Comparison of ENCODE assay signal across 8 cellular contexts in the genomic region with DNA sequence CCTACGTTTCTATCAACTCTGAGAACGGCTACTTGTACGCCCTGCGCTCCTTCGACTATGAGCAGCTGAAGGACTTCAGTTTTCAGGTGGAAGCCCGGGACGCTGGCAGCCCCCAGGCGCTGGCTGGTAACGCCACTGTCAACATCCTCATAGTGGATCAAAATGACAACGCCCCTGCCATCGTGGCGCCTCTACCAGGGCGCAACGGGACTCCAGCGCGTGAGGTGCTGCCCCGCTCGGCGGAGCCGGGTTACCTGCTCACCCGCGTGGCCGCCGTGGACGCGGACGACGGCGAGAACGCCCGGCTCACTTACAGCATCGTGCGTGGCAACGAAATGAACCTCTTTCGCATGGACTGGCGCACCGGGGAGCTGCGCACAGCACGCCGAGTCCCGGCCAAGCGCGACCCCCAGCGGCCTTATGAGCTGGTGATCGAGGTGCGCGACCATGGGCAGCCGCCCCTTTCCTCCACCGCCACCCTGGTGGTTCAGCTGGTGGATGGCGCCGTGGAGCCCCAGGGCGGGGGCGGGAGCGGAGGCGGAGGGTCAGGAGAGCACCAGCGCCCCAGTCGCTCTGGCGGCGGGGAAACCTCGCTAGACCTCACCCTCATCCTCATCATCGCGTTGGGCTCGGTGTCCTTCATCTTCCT. TPM values are rescaled to one million over a fixed set of nuclear protein-coding genes. Genes with fewer than 3 reads are reported as not detected.
DNase-seq lines count a peak whose midpoint lies in the region; ATAC-seq, FAIRE-seq and TF ChIP-seq lines count a peak whose summit lies in the region.

No MANE protein-coding gene starts in this region.

- DNase-seq in Ammon's horn (ENCODE audit: low spot score) (peak; percentile 81), erythroblast (lab: John Stamatoyannopoulos, UW) (peak; percentile 4 to 6), occipital lobe (lab: John Stamatoyannopoulos, UW) (peak; percentile 54), KBM-7 (no peak), GM12891 (ENCODE audit: insufficient read length, low spot score) (no peak), NCI-H2107 (lab: John Stamatoyannopoulos, UW) (no peak)

- H3K4me3 ChIP-seq in HUES64 (ENCODE audit: low read length) = peak overlapping the region; percentile 72

- in situ Hi-C loops in KBM-7 (cut with MboI; ENCODE audit: low pct_unique_long_range_greater_than_20kb, low sequenced_read_pairs) = no loop called here

- WGBS in HUES64 = 2% methylated on average over 63 of the region's 63 CpGs

- H3K27me3 ChIP-seq in HUES64 (ENCODE audit: insufficient read depth, low read length) = peaks cover 72% of the 10 kb centered on the region

- H3K36me3 ChIP-seq in HUES64 (ENCODE audit: insufficient read depth, low read length) = no peaks in the 10 kb centered on the region

- H3K9ac ChIP-seq in HUES64 (ENCODE audit: low read depth, low read length) = no peak overlapping the region

- TF ChIP-seq POLR2A in erythroblast (IDR thresholded peaks at IDR 0.05; ENCODE audit: low read length) = no peak
- no peak for TF ChIP-seq POLR2A in GM12891 (IDR thresholded peaks at IDR 0.05; ENCODE audit: low read depth, low read length)

- no peak for ATAC-seq in GM21619 (IDR thresholded peaks at IDR 0.05; ENCODE audit: unreplicated experiment)

- FAIRE-seq in GM12891 (lab: Jason Lieb, UNC) = no peak

- H3K4me1 ChIP-seq in HUES64 (ENCODE audit: insufficient read depth, low read length) = peaks cover 33% of the 10 kb centered on the region

- H3K27ac ChIP-seq in HUES64 (ENCODE audit: low read depth, low read length) = no peak overlapping the region

- no peaks in the 10 kb centered on the region for H3K9me3 ChIP-seq in HUES64 (ENCODE audit: insufficient read depth, low read depth, low read length)

TF ChIP-seq in GM12891, 5 proteins besides CTCF, POLR2A, EP300 and RAD21:
- TF ChIP-seq SPI1 (IDR thresholded peaks at IDR 0.05; ENCODE audit: low read depth, low read length) = no peak
- TF ChIP-seq PAX5 (IDR thresholded peaks at IDR 0.05; ENCODE audit: insufficient read depth, low read length, severe bottlenecking) = no peak
- no peak for TF ChIP-seq POLR2AphosphoS5 (IDR thresholded peaks at IDR 0.05; ENCODE audit: low read depth, low read length)
- TF ChIP-seq TAF1 (IDR thresholded peaks at IDR 0.05; ENCODE audit: low read depth, low read length) = no peak
- TF ChIP-seq POU2F2 (IDR thresholded peaks at IDR 0.05; ENCODE audit: low read depth, low read length) = no peak

RNA-seq across cellular contexts. Expression of a gene that starts 2.7 kb away (rescaled TPM):
- polyA plus RNA-seq in HUES64 (2013, experiment 1 of 2) = 16.2 TPM
- polyA plus RNA-seq in HUES64 (2013, experiment 2 of 2) = 21.7 TPM
- total RNA-seq in occipital lobe = 43.8 TPM
- not detected for polyA plus RNA-seq in GM12891 (2012; ENCODE audit: low read depth, missing spikeins)

Comparison
In these comparisons a context has a peak if more than half of its experiments do, and no peak if none do; other contexts are left out.
1. DNase-seq: peak in Ammon's horn (single experiment), erythroblast (2 of 2) and occipital lobe (single experiment); none in KBM-7 (single experiment), GM12891 (single experiment) and NCI-H2107 (single experiment).